ENCODE assay signal across 9 cellular contexts in genomic region chr22:23858484-23858815, GRCh38. TPM values are rescaled to one million over a fixed set of nuclear protein-coding genes. Genes with fewer than 3 reads are reported as not detected.
A peak's percentile ranks its signal among the peaks of the same experiment; 100 is the strongest.
DNase-seq lines count a peak whose midpoint lies in the region; ATAC-seq and TF ChIP-seq lines count a peak whose summit lies in the region.
"Had no signal": no experiment of that assay in that cellular context is flagged by ENCODE, and none has a peak within 500 bp of the region (broad histone marks: within the 10 kb centered on the region; RNA-seq: fewer than 3 reads in every experiment).

No MANE protein-coding gene starts in this region.

- peak overlapping the region; percentile 93 for H3K4me3 ChIP-seq in PC-3 (ENCODE audit: low read length)
- peak overlapping the region; percentile 84 for H3K4me3 ChIP-seq in epithelial cell of esophagus (ENCODE audit: low read length)

- no peak for ATAC-seq in CD4-positive, alpha-beta T cell (ENCODE audit: poor library complexity)
- ATAC-seq in PC-3: no peak

- H3K79me2 ChIP-seq in PC-3 (ENCODE audit: low read length): no peaks in the 10 kb centered on the region

- H3K9me3 ChIP-seq in CD4-positive, alpha-beta T cell (ENCODE audit: control insufficient read depth, low read length): no peaks in the 10 kb centered on the region
- H3K9me3 ChIP-seq in PC-3 (ENCODE audit: low read length): no peaks in the 10 kb centered on the region

- H3K9me3 Mint-ChIP-seq in CD4-positive, alpha-beta T cell: no peaks in the 10 kb centered on the region
- H3K9me3 Mint-ChIP-seq in osteocyte (ENCODE audit: unreplicated experiment): no peaks in the 10 kb centered on the region

- peaks cover 20% of the 10 kb centered on the region for H3K4me1 Mint-ChIP-seq in CD4-positive, alpha-beta T cell (ENCODE audit: low read depth)
- H3K4me1 Mint-ChIP-seq in osteocyte (ENCODE audit: unreplicated experiment): peaks cover 14% of the 10 kb centered on the region

- no peaks in the 10 kb centered on the region for H3F3A ChIP-seq in PC-3 (ENCODE audit: low read length, unreplicated experiment)

- POLR2A ChIA-PET in CD4-positive, alpha-beta T cell (lab: Charles Lee): interaction anchor here (1.2 to 2.8 kb wide), 7 partner anchors 9 to 296 kb away, joined by 3 to 44 read pairs (median 8); partner anchors contain the start of genes DERL3, MIF and SMARCB1
- POLR2A ChIA-PET in PC-3 (lab: Charles Lee; ENCODE audit: unreplicated experiment): no interaction called here

- peaks cover 8% of the 10 kb centered on the region for H3K36me3 Mint-ChIP-seq in CD4-positive, alpha-beta T cell (ENCODE audit: low read depth)
- peaks cover 3% of the 10 kb centered on the region for H3K36me3 Mint-ChIP-seq in osteocyte (ENCODE audit: unreplicated experiment)

- peak overlapping the region; percentile 56 for H3K27ac ChIP-seq in CD4-positive, alpha-beta T cell (ENCODE audit: low read depth, low read length)
- H3K27ac ChIP-seq in PC-3 (ENCODE audit: low read length): no peak overlapping the region

- no peaks in the 10 kb centered on the region for H4K20me1 ChIP-seq in PC-3 (ENCODE audit: low read length)

- BruUV-seq in PC-3 (replicated peaks; lab: Mats Ljungman, UMichigan): no TSS peak

- peak overlapping the region; percentile 100 for H2AFZ ChIP-seq in PC-3 (ENCODE audit: low read length)

- CTCF ChIA-PET in CD4-positive, alpha-beta T cell (lab: Charles Lee): interaction anchor here (1.4 to 2.9 kb wide), 3 partner anchors 10 to 87 kb away, joined by 3 to 33 read pairs (median 7); no protein-coding TSS in a partner anchor
- CTCF ChIA-PET in PC-3 (lab: Charles Lee): no interaction called here

- H3K4me2 ChIP-seq in PC-3 (ENCODE audit: low read length): peak overlapping the region; percentile 100

- no peaks in the 10 kb centered on the region for H3K27me3 ChIP-seq in CD4-positive, alpha-beta T cell (ENCODE audit: control insufficient read depth, insufficient read depth, low read length)
- H3K27me3 ChIP-seq in PC-3 (ENCODE audit: low read length): no peaks in the 10 kb centered on the region

- H3K9me2 ChIP-seq in PC-3 (replicated peaks; ENCODE audit: low read length): no peaks in the 10 kb centered on the region

- intact Hi-C loops in CD4-positive, alpha-beta T cell (cut with DNase I, micrococcal nuclease): loop anchor here in 1 of 2 experiments (5.0 kb wide), 2 partner anchors 34 to 71 kb away; partner anchors contain the start of genes MIF and SMARCB1
- intact Hi-C loops in PC-3 (cut with micrococcal nuclease): no loop called here

- peak overlapping the region; percentile 86; the same call in 1 of the 2 replicates for H3K9ac ChIP-seq in PC-3 (ENCODE audit: low read length)

- H3K27me3 Mint-ChIP-seq in CD4-positive, alpha-beta T cell: no peaks in the 10 kb centered on the region
- no peaks in the 10 kb centered on the region for H3K27me3 Mint-ChIP-seq in osteocyte (ENCODE audit: unreplicated experiment)

- H3K36me3 ChIP-seq in PC-3 (ENCODE audit: low read depth, low read length): no peaks in the 10 kb centered on the region

- DNase-seq in CD4-positive, alpha-beta T cell: no peak
- DNase-seq in PC-3 (no peak), epithelial cell of esophagus (ENCODE audit: low read depth) (no peak), osteocyte (ENCODE audit: extremely low spot score, unreplicated experiment) (no peak), 8988T (no peak), DMS53 treated with DMSO at 0.1 percent for 48 hours (lab: John Stamatoyannopoulos, UW; ENCODE audit: unreplicated experiment) (no peak)
- DNase-seq in stimulated activated CD4-positive, alpha-beta T cell treated with anti-CD3 and anti-CD28 coated beads, Interleukin-2, amount 100 ng/mL, for 48 hours: no peak
- no peak for DNase-seq in activated CD4-positive, alpha-beta T cell treated with anti-CD3 and anti-CD28 coated beads for 4 hours
- DNase-seq: NK-92 treated with Interleukin-12 subunit alpha and Interleukin-12 subunit beta, amount 100 ng/mL, for 24 hours had no signal

- H3K4me3 Mint-ChIP-seq in CD4-positive, alpha-beta T cell: peak overlapping the region; percentile 97
- peak overlapping the region; percentile 83 for H3K4me3 Mint-ChIP-seq in osteocyte (ENCODE audit: unreplicated experiment)

- no peak for TF ChIP-seq CTCF in CD4-positive, alpha-beta T cell (IDR thresholded peaks at IDR 0.05)
- TF ChIP-seq CTCF in PC-3 (conservative IDR thresholded peaks at IDR 0.05; ENCODE audit: low read depth, low read length) (no peak), epithelial cell of esophagus (IDR thresholded peaks at IDR 0.05; ENCODE audit: insufficient read depth, low read depth, low read length, missing control alignments) (no peak), osteocyte (IDR thresholded peaks at IDR 0.05) (no peak)

- peak overlapping the region; percentile 82 for H3K27ac Mint-ChIP-seq in CD4-positive, alpha-beta T cell
- no peak overlapping the region for H3K27ac Mint-ChIP-seq in osteocyte (ENCODE audit: unreplicated experiment)

- H3K4me1 ChIP-seq in PC-3 (ENCODE audit: insufficient read depth, low read length): peaks cover 5% of the 10 kb centered on the region; the same call in 1 of the 2 replicates

RNA-seq across cellular contexts. Expression of gene SLC2A11, which starts 0.8 kb away (rescaled TPM):
- total RNA-seq in CD4-positive, alpha-beta T cell: 10 to 100 TPM in 1 of 2 experiments, 1 to 10 TPM in 1; 9.9 to 11.5 TPM
- 8.0 and 9.4 TPM in 2 replicates for total RNA-seq in PC-3 (2014; rRNA removed)
- total RNA-seq in osteocyte: 19.0 and 22.6 TPM in 2 replicates

RNA-seq across cellular contexts. Expression of gene DERL3, which starts 19.6 kb away (rescaled TPM):
- total RNA-seq in CD4-positive, alpha-beta T cell: under 1 TPM; 0.66 to 0.98 TPM
- total RNA-seq in PC-3 (2014; rRNA removed) (not detected in 2 replicates), osteocyte (0.52 and 0.56 TPM in 2 replicates)

RNA-seq across cellular contexts. Expression of gene MIF, which starts 35.7 kb away (rescaled TPM):
- 100 to 1,000 TPM; 213 to 226 TPM for total RNA-seq in CD4-positive, alpha-beta T cell
- total RNA-seq in PC-3 (2014; rRNA removed): 884 and 957 TPM in 2 replicates
- total RNA-seq in osteocyte: 354 and 363 TPM in 2 replicates
